ENCODE assay signal across 11 cellular contexts in genomic region chr9:137723396-137724113, GRCh38.
DNase-seq lines count a peak whose midpoint lies in the region; ATAC-seq and TF ChIP-seq lines count a peak whose summit lies in the region.
"Had no signal": no experiment of that assay in that cellular context is flagged by ENCODE, and none has a peak within 500 bp of the region (broad histone marks: within the 10 kb centered on the region; RNA-seq: fewer than 3 reads in every experiment).

No MANE protein-coding gene starts in this region.

- TF ChIP-seq CTCF in AG10803 (conservative IDR thresholded peaks at IDR 0.05; ENCODE audit: low read length), result no peak
- TF ChIP-seq CTCF in RWPE1 (conservative IDR thresholded peaks at IDR 0.05; ENCODE audit: low read depth), result no peak
- no peak for TF ChIP-seq CTCF in breast epithelium (IDR thresholded peaks at IDR 0.05)

- DNase-seq in AG10803 (ENCODE audit: low read depth) (peak; percentile 47), RWPE1 (ENCODE audit: low spot score) (no peak), breast epithelium (ENCODE audit: low spot score in 2 of 2) (no peak), myocyte (ENCODE audit: low read depth) (peak; percentile 30), DMS114 treated with DMSO at 0.1 percent for 48 hours (lab: John Stamatoyannopoulos, UW; ENCODE audit: unreplicated experiment) (no peak)
- DNase-seq: AML-193, Karpas-422, NCI-H2107 had no signal

- H3K4me3 ChIP-seq in AG10803 (ENCODE audit: low read length) (no peak overlapping the region), breast epithelium (no peak overlapping the region)

- H3K27ac ChIP-seq in RWPE1 (peak overlapping the region; percentile 91), breast epithelium (peak overlapping the region; percentile 33 to 48)

- CTCF ChIA-PET in RWPE1 (lab: Yijun Ruan, JAX), result no interaction called here

- H3K27me3 ChIP-seq in breast epithelium, result no peaks in the 10 kb centered on the region

- H3K4me1 ChIP-seq in breast epithelium, result no peaks in the 10 kb centered on the region

- no peaks in the 10 kb centered on the region for H3K9me3 ChIP-seq in breast epithelium

- no peak for ATAC-seq in GM21367 (IDR thresholded peaks at IDR 0.05; ENCODE audit: unreplicated experiment)
- no peak for ATAC-seq in HG03442 (IDR thresholded peaks at IDR 0.05; ENCODE audit: unreplicated experiment)
- no peak for ATAC-seq in GM18867 (IDR thresholded peaks at IDR 0.05; ENCODE audit: unreplicated experiment)

- POLR2A ChIA-PET in RWPE1 (lab: Yijun Ruan, JAX; ENCODE audit: low non-redundant PET), result no interaction called here

- no peak for TF ChIP-seq POLR2A in breast epithelium (IDR thresholded peaks at IDR 0.05)

- no peaks in the 10 kb centered on the region for H3K36me3 ChIP-seq in breast epithelium

- intact Hi-C loops in breast epithelium (cut with DNase I; ENCODE audit: low total_unique reads), result no loop called here

Comparison
In these comparisons a context has a peak if more than half of its experiments do, and no peak if none do; other contexts are left out.
1. DNase-seq: peak in AG10803 (single experiment) and myocyte (single experiment); none in RWPE1 (single experiment), breast epithelium (0 of 2) and DMS114 treated with DMSO at 0.1 percent for 48 hours (single experiment).